Comparison of ENCODE assay signal across 8 cellular contexts in the genomic region with DNA sequence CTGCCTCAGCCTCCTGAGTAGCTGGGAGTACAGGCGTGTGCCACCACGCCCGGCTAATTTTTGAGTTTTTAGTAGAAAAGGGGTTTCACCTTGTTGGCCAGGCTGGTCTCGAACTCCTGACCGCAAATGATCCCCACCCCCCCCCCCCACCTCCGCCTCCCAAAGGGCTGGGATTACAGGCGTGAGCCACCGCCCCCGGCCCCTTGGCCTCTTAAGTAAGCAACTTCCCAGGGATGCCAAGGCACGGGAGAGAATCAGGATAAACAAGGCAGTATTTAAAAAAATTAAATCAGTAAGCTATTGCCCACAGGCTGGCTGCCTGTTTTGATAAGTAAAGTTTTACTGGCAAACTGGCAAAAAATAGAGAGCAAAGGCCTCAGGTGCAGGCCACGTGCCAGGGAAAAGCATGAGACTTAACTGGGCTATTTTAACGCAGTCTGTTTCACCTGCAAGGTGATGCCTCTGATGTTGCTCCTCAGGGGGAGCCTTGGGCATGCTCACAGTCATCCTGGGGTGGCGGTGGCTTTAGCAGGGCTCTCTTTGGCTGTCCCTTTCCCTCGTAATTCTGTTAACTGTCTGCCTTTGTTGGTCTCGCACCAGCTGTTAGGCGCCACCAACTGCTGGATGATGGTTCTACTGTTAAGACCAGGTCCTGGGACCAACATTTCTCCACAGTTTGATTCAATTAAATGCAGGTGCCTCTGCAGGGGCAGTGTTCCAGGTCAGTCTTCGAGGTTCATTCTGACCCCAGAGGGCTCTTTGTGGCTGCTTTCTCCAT. TPM values are rescaled to one million over a fixed set of nuclear protein-coding genes. Genes with fewer than 3 reads are reported as not detected.
A peak's percentile ranks its signal among the peaks of the same experiment; 100 is the strongest.
DNase-seq lines count a peak whose midpoint lies in the region; ATAC-seq and TF ChIP-seq lines count a peak whose summit lies in the region.

No MANE protein-coding gene starts in this region.

- H3K4me1 Mint-ChIP-seq in dendritic cell treated with granulocyte-macrophage colony-stimulating factor and Interleukin-4, amounts not matched to agents 40 ng/mL and 50 ng/mL, for 4 days (ENCODE audit: low read depth), result peaks cover 58% of the 10 kb centered on the region

- no TSS peak for BruUV-seq in HCT116 (replicated peaks; lab: Mats Ljungman, UMichigan)

- no peaks in the 10 kb centered on the region for H3K36me3 Mint-ChIP-seq in dendritic cell treated with granulocyte-macrophage colony-stimulating factor and Interleukin-4, amounts not matched to agents 40 ng/mL and 50 ng/mL, for 4 days (ENCODE audit: low read depth)

- H3K9me2 ChIP-seq in HCT116 (ENCODE audit: insufficient read depth), result no peaks in the 10 kb centered on the region

- peaks cover under 1% of the 10 kb centered on the region for H3K9me3 Mint-ChIP-seq in dendritic cell treated with granulocyte-macrophage colony-stimulating factor and Interleukin-4, amounts not matched to agents 40 ng/mL and 50 ng/mL, for 4 days

- H3K4me3 ChIP-seq in HCT116 (replicated peaks in 1 of 2; ENCODE audit: low read depth in 1 of 2, low read length in 2 of 2) (peak overlapping the region; percentile 22 to 59), aorta (ENCODE audit: low read length in 2 of 2) (no peak overlapping the region)

- H3K27me3 ChIP-seq in HCT116 (ENCODE audit: insufficient read depth, low read length) (no peaks in the 10 kb centered on the region), aorta (ENCODE audit: control insufficient read depth in 1 of 2, insufficient read depth in 2 of 2, low read length in 1 of 2) (no peaks in the 10 kb centered on the region)

- intact Hi-C loops in HCT116 (cut with micrococcal nuclease) (loop anchor here (5.0 kb wide), 1 partner anchor 289 kb away; no protein-coding TSS in a partner anchor), aorta (cut with DNase I) (no loop called here)
- intact Hi-C loops in dendritic cell treated with granulocyte-macrophage colony-stimulating factor and Interleukin-4, amounts not matched to agents 40 ng/mL and 50 ng/mL, for 4 days (cut with micrococcal nuclease), result loop anchor here (2.0 to 5.0 kb wide), 2 partner anchors 20 to 289 kb away; partner anchors contain the start of gene RNF130

- peak in 2 of 3 experiments; percentile 35 to 37; a peak in 3 of 6 replicates for TF ChIP-seq CTCF in HCT116 (IDR thresholded peaks at IDR 0.05 in 2 of 3, conservative IDR thresholded peaks at IDR 0.05 in 1 of 3; ENCODE audit: borderline replicate concordance in 1 of 3, insufficient read depth in 1 of 3, low read depth in 2 of 3, low read length in 2 of 3)

- peak overlapping the region; percentile 88 for H3K4me3 Mint-ChIP-seq in dendritic cell treated with granulocyte-macrophage colony-stimulating factor and Interleukin-4, amounts not matched to agents 40 ng/mL and 50 ng/mL, for 4 days

- CTCF ChIA-PET in HCT116 (lab: Charles Lee), result interaction anchor here (0.6 to 1.1 kb wide), 8 partner anchors 11 to 328 kb away, joined by 3 to 4 read pairs (median 3); no protein-coding TSS in a partner anchor

- peak overlapping the region; percentile 32 for H2AFZ ChIP-seq in HCT116 (ENCODE audit: low read depth, low read length, poor library complexity, severe bottlenecking)

- H3K27ac Mint-ChIP-seq in dendritic cell treated with granulocyte-macrophage colony-stimulating factor and Interleukin-4, amounts not matched to agents 40 ng/mL and 50 ng/mL, for 4 days, result peak overlapping the region; percentile 92

- no peaks in the 10 kb centered on the region for H3K79me2 ChIP-seq in HCT116 (ENCODE audit: insufficient read depth, low read length)

- no peak for TF ChIP-seq POLR2A in HCT116 (IDR thresholded peaks at IDR 0.05; ENCODE audit: borderline replicate concordance, extremely low read depth, insufficient read depth, insufficient read length)

- POLR2A ChIA-PET in HCT116 (lab: Charles Lee), result interaction anchor here (0.6 kb wide), 3 partner anchors 116 to 243 kb away, joined by 3 to 7 read pairs (median 4); no protein-coding TSS in a partner anchor

- ATAC-seq in HCT116, result peak; percentile 78
- ATAC-seq in aorta (ENCODE audit: low FRiP score), result peak; percentile 33
- no peak for ATAC-seq in GM21390 (IDR thresholded peaks at IDR 0.05; ENCODE audit: unreplicated experiment)

- 21% methylated on average over 17 of the region's 17 CpGs for WGBS in aorta, 2 donors

- H3K36me3 ChIP-seq in HCT116 (ENCODE audit: control insufficient read depth in 1 of 2, insufficient read depth in 2 of 2, low read length in 2 of 2) (no peaks in the 10 kb centered on the region), aorta (ENCODE audit: control insufficient read depth in 1 of 2, insufficient read depth in 2 of 2, low read length in 1 of 2) (no peaks in the 10 kb centered on the region)

- H3K27ac ChIP-seq in HCT116 (ENCODE audit: low read depth, low read length), result no peak overlapping the region; the same call in 1 of the 2 replicates
- no peak overlapping the region for H3K27ac ChIP-seq in aorta (ENCODE audit: low read depth in 1 of 2, low read length in 2 of 2)

- TF ChIP-seq RAD21 in HCT116 (IDR thresholded peaks at IDR 0.05; ENCODE audit: low read depth), result peak; percentile 59

- RAD21 ChIA-PET in HCT116 (lab: Charles Lee; ENCODE audit: low non-redundant PET in 1 of 2, low total read pairs in 2 of 2, uncharacterized antibody in 2 of 2, unreplicated experiment in 2 of 2), result interaction anchor here in 1 of 2 experiments (0.7 kb wide), 1 partner anchor 229 kb away, joined by 3 read pairs; no protein-coding TSS in a partner anchor

- H4K20me1 ChIP-seq in HCT116 (ENCODE audit: insufficient read depth), result no peaks in the 10 kb centered on the region

- H3K4me1 ChIP-seq in HCT116 (ENCODE audit: control insufficient read depth in 1 of 2, insufficient read depth in 2 of 2, low read length in 2 of 2), result peaks cover 6 to 15% of the 10 kb centered on the region in 2 experiments; a peak in 3 of 4 replicates
- H3K4me1 ChIP-seq in aorta (ENCODE audit: control insufficient read depth in 1 of 2, insufficient read depth in 2 of 2, low read length in 2 of 2), result no peaks in the 10 kb centered on the region

- peak overlapping the region; percentile 62 for H3K9ac ChIP-seq in HCT116 (ENCODE audit: low read length)

- H3K9me3 ChIP-seq in HCT116 (ENCODE audit: control insufficient read depth in 1 of 2, insufficient read depth in 1 of 2, low read depth in 1 of 2, low read length in 2 of 2), result no peaks in the 10 kb centered on the region
- no peaks in the 10 kb centered on the region for H3K9me3 ChIP-seq in aorta (ENCODE audit: control insufficient read depth, low read length)

- DNase-seq in Ammon's horn (ENCODE audit: low spot score) (peak; percentile 55), HCT116 (ENCODE audit: low read depth, low spot score) (peak; percentile 64), RKO (ENCODE audit: low spot score) (peak; percentile 53), mesenteric fat pad (ENCODE audit: low spot score) (peak; percentile 47), aorta (no peak), NCI-H146 treated with DMSO at 0.1 percent for 48 hours (lab: John Stamatoyannopoulos, UW; ENCODE audit: unreplicated experiment) (no peak)

- peak overlapping the region; percentile 93 for H3K4me2 ChIP-seq in HCT116 (ENCODE audit: low read length)

- H3K27me3 Mint-ChIP-seq in dendritic cell treated with granulocyte-macrophage colony-stimulating factor and Interleukin-4, amounts not matched to agents 40 ng/mL and 50 ng/mL, for 4 days, result peaks cover 5% of the 10 kb centered on the region

TF ChIP-seq in HCT116, 20 proteins besides CTCF, POLR2A, EP300 and RAD21:
- TF ChIP-seq EZH2 (IDR thresholded peaks at IDR 0.05), result no peak
- TF ChIP-seq ATF3 (IDR thresholded peaks at IDR 0.05), result no peak
- no peak for TF ChIP-seq FOSL1 (IDR thresholded peaks at IDR 0.05; ENCODE audit: low read depth)
- no peak for TF ChIP-seq EZH2phosphoT487 (IDR thresholded peaks at IDR 0.05; ENCODE audit: borderline replicate concordance)
- no peak for TF ChIP-seq ZNF274 (IDR thresholded peaks at IDR 0.05; ENCODE audit: low read depth, low read length)
- peak; percentile 37 for TF ChIP-seq TCF7L2 (IDR thresholded peaks at IDR 0.05; ENCODE audit: borderline replicate concordance, extremely low read depth, insufficient read depth, insufficient read length)

RNA-seq across cellular contexts. Expression of gene RNF130, which starts 19.4 kb away (rescaled TPM):
- 34.9 TPM for total RNA-seq in HCT116 (2021; ENCODE audit: unreplicated experiment)
- polyA plus RNA-seq in HCT116 (2012), result 27.6 and 36.1 TPM in 2 replicates
- total RNA-seq in mesenteric fat pad, result 135 TPM
- total RNA-seq in aorta, result 10 to 100 TPM; 71.7 to 95.8 TPM
- polyA plus RNA-seq in aorta, result 10 to 100 TPM; 72.2 to 82.1 TPM

Comparison
In these comparisons a context has a peak if more than half of its experiments do, and no peak if none do; other contexts are left out.
1. DNase-seq: peak in Ammon's horn (single experiment), HCT116 (single experiment), RKO (single experiment) and mesenteric fat pad (single experiment); none in aorta (0 of 2) and NCI-H146 treated with DMSO at 0.1 percent for 48 hours (single experiment).
2. H3K4me3 ChIP-seq: peak in HCT116 (2 of 2); none in aorta (0 of 2).
3. intact Hi-C loops: an anchor here in HCT116 (5.0 kb wide) and dendritic cell treated with granulocyte-macrophage colony-stimulating factor and Interleukin-4, amounts not matched to agents 40 ng/mL and 50 ng/mL, for 4 days (2.0 to 5.0 kb wide); none called in aorta.